1 cellular context compared by ENCODE assay signal in the genomic region with DNA sequence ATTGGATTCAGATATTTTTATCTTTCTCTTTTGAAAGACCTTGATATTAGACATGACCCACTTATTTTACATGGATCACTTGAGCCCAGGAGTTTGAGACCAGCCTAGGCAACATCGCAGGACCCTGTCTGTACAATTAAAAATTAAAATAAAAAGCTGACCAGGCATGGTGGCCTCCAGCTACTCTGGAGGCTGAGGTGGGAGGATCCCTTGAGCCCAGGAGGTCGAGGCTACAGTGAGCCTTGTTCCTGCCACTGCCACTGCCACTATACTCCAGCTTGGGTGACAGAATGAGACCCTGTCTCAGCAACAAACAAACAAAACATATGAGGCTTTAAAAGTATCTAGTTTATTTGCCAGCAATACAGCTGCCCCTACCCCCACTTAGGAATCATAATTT.
TF ChIP-seq lines count a peak whose summit lies in the region.

No MANE protein-coding gene starts in this region.

TF ChIP-seq in HCT116, 20 proteins besides CTCF, POLR2A, EP300 and RAD21 (continued from another document):
- TF ChIP-seq, protein P1, sequence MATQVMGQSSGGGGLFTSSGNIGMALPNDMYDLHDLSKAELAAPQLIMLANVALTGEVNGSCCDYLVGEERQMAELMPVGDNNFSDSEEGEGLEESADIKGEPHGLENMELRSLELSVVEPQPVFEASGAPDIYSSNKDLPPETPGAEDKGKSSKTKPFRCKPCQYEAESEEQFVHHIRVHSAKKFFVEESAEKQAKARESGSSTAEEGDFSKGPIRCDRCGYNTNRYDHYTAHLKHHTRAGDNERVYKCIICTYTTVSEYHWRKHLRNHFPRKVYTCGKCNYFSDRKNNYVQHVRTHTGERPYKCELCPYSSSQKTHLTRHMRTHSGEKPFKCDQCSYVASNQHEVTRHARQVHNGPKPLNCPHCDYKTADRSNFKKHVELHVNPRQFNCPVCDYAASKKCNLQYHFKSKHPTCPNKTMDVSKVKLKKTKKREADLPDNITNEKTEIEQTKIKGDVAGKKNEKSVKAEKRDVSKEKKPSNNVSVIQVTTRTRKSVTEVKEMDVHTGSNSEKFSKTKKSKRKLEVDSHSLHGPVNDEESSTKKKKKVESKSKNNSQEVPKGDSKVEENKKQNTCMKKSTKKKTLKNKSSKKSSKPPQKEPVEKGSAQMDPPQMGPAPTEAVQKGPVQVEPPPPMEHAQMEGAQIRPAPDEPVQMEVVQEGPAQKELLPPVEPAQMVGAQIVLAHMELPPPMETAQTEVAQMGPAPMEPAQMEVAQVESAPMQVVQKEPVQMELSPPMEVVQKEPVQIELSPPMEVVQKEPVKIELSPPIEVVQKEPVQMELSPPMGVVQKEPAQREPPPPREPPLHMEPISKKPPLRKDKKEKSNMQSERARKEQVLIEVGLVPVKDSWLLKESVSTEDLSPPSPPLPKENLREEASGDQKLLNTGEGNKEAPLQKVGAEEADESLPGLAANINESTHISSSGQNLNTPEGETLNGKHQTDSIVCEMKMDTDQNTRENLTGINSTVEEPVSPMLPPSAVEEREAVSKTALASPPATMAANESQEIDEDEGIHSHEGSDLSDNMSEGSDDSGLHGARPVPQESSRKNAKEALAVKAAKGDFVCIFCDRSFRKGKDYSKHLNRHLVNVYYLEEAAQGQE (IDR thresholded peaks at IDR 0.05; ENCODE audit: low read depth): no peak
- TF ChIP-seq, protein P2, sequence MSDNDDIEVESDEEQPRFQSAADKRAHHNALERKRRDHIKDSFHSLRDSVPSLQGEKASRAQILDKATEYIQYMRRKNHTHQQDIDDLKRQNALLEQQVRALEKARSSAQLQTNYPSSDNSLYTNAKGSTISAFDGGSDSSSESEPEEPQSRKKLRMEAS (IDR thresholded peaks at IDR 0.05): no peak
- TF ChIP-seq CEBPB (IDR thresholded peaks at IDR 0.05; ENCODE audit: low read depth): no peak
- TF ChIP-seq ZNF274 (IDR thresholded peaks at IDR 0.05; ENCODE audit: low read depth, low read length): no peak
